Comparison of ENCODE assay signal across 19 cellular contexts in genomic region chr1:194437135-194437534, GRCh38.
DNase-seq lines count a peak whose midpoint lies in the region; ATAC-seq and TF ChIP-seq lines count a peak whose summit lies in the region.
"Had no signal": no experiment of that assay in that cellular context is flagged by ENCODE, and none has a peak within 500 bp of the region (broad histone marks: within the 10 kb centered on the region; RNA-seq: fewer than 3 reads in every experiment).

No MANE protein-coding gene starts in this region.

- peaks cover 4% of the 10 kb centered on the region for H3K9me3 Mint-ChIP-seq in activated CD4-positive, alpha-beta T cell treated with anti-CD3 and anti-CD28 coated beads, Interleukin-2, amount 10 ng/mL, durations not matched to agents 24 days and 14 days
- peaks cover 4% of the 10 kb centered on the region for H3K9me3 Mint-ChIP-seq in activated CD8-positive, alpha-beta T cell treated with anti-CD3 and anti-CD28 coated beads for 36 hours

- H3K27ac Mint-ChIP-seq in activated CD4-positive, alpha-beta T cell treated with anti-CD3 and anti-CD28 coated beads, Interleukin-2, amount 10 ng/mL, durations not matched to agents 24 days and 14 days: no peak overlapping the region
- H3K27ac Mint-ChIP-seq in activated CD8-positive, alpha-beta T cell treated with anti-CD3 and anti-CD28 coated beads for 36 hours: no peak overlapping the region
- H3K27ac Mint-ChIP-seq: B cell; CD4-positive, CD25-positive, alpha-beta regulatory T cell; CD8-positive, alpha-beta T cell; GM23338 had no signal

- no peak overlapping the region for H2BK120ac ChIP-seq in trophoblast cell (ENCODE audit: insufficient read depth, low read length, poor library complexity)

- no peak overlapping the region for H2BK12ac ChIP-seq in trophoblast cell (ENCODE audit: low read length)

- TF ChIP-seq POLR2A in adrenal gland (IDR thresholded peaks at IDR 0.05): no peak

- no peaks in the 10 kb centered on the region for H3K79me2 ChIP-seq in trophoblast cell (ENCODE audit: control insufficient read depth, insufficient read depth, low read length, poor library complexity)

- H3K79me1 ChIP-seq in trophoblast cell (ENCODE audit: low read length): no peaks in the 10 kb centered on the region

- H3K4me2 ChIP-seq in trophoblast cell (ENCODE audit: low read length): no peak overlapping the region
- H3K4me2 ChIP-seq: BLaER1, GM23338 had no signal

- H3K4me1 Mint-ChIP-seq in activated CD4-positive, alpha-beta T cell treated with anti-CD3 and anti-CD28 coated beads, Interleukin-2, amount 10 ng/mL, durations not matched to agents 24 days and 14 days: no peaks in the 10 kb centered on the region
- H3K4me1 Mint-ChIP-seq in activated CD8-positive, alpha-beta T cell treated with anti-CD3 and anti-CD28 coated beads for 36 hours (ENCODE audit: low read depth): no peaks in the 10 kb centered on the region
- H3K4me1 Mint-ChIP-seq: B cell; CD4-positive, CD25-positive, alpha-beta regulatory T cell; GM23338 had no signal

- 81 to 83% methylated on average over 2 of the region's 2 CpGs for WGBS in lung, 2 donors
- no CpG with 5 or more reads among the region's 2 CpGs for WGBS in trophoblast cell (ENCODE audit: extremely low coverage, insufficient coverage, insufficient read length)
- WGBS in adrenal gland, 4 donors: 60 to 64% (median 63%) methylated on average over 1 to 2 of the region's 2 CpGs; no CpG with 5 or more reads in 1 of the 4 donors

- H3K23ac ChIP-seq in trophoblast cell (ENCODE audit: low read length): peak overlapping the region; percentile 37

- no peak overlapping the region for H2AK5ac ChIP-seq in trophoblast cell (ENCODE audit: low read length)

- no peaks in the 10 kb centered on the region for H3K27me3 Mint-ChIP-seq in activated CD4-positive, alpha-beta T cell treated with anti-CD3 and anti-CD28 coated beads, Interleukin-2, amount 10 ng/mL, durations not matched to agents 24 days and 14 days
- peaks cover 3% of the 10 kb centered on the region for H3K27me3 Mint-ChIP-seq in activated CD8-positive, alpha-beta T cell treated with anti-CD3 and anti-CD28 coated beads for 36 hours
- H3K27me3 Mint-ChIP-seq: B cell had no signal

- H3K4me3 ChIP-seq in lung: no peak overlapping the region
- H3K4me3 ChIP-seq in trophoblast cell (ENCODE audit: low read depth, low read length): no peak overlapping the region
- no peak overlapping the region for H3K4me3 ChIP-seq in upper lobe of right lung
- H3K4me3 ChIP-seq in adrenal gland: no peak overlapping the region
- H3K4me3 ChIP-seq: BLaER1, GM23338 had no signal

- peak; percentile 11 for ATAC-seq in lung (ENCODE audit: insufficient read depth, low FRiP score)
- peak; percentile 13 for ATAC-seq in upper lobe of right lung
- ATAC-seq in activated CD8-positive, alpha-beta T cell treated with anti-CD3 and anti-CD28 coated beads for 36 hours: no peak
- ATAC-seq: CD8-positive, alpha-beta T cell; GM23338 had no signal

- H3K27me3 ChIP-seq in lung (ENCODE audit: control insufficient read depth, insufficient read depth): no peaks in the 10 kb centered on the region
- H3K27me3 ChIP-seq in trophoblast cell (ENCODE audit: insufficient read depth, low read length): no peaks in the 10 kb centered on the region
- no peaks in the 10 kb centered on the region for H3K27me3 ChIP-seq in upper lobe of right lung
- H3K27me3 ChIP-seq in adrenal gland: no peaks in the 10 kb centered on the region
- H3K27me3 ChIP-seq: BLaER1 had no signal

- TF ChIP-seq CTCF in lung (IDR thresholded peaks at IDR 0.05; ENCODE audit: control extremely low read depth, extremely low read depth): no peak
- TF ChIP-seq CTCF in upper lobe of right lung (IDR thresholded peaks at IDR 0.05): no peak
- no peak for TF ChIP-seq CTCF in adrenal gland (IDR thresholded peaks at IDR 0.05)
- no peak for TF ChIP-seq CTCF in activated CD8-positive, alpha-beta T cell treated with anti-CD3 and anti-CD28 coated beads for 36 hours (IDR thresholded peaks at IDR 0.05)

- no peak overlapping the region for H3K14ac ChIP-seq in trophoblast cell (ENCODE audit: low read length)

- no peaks in the 10 kb centered on the region for H3K36me3 ChIP-seq in lung (ENCODE audit: control insufficient read depth in 2 of 2, insufficient read depth in 2 of 2, low read length in 2 of 2)
- H3K36me3 ChIP-seq in trophoblast cell (ENCODE audit: control insufficient read depth in 1 of 2, insufficient read depth in 2 of 2, low read length in 2 of 2): no peaks in the 10 kb centered on the region
- H3K36me3 ChIP-seq in upper lobe of right lung: no peaks in the 10 kb centered on the region
- H3K36me3 ChIP-seq in adrenal gland (replicated peaks in 1 of 2): no peaks in the 10 kb centered on the region
- H3K36me3 ChIP-seq: BLaER1 had no signal

- no peak overlapping the region for H3K4ac ChIP-seq in trophoblast cell (ENCODE audit: low read depth, low read length)

- no peak overlapping the region for H4K91ac ChIP-seq in trophoblast cell (ENCODE audit: low read depth, low read length)

- H3K4me1 ChIP-seq in lung (ENCODE audit: control insufficient read depth in 2 of 2, insufficient read depth in 2 of 2, low read length in 2 of 2) (no peaks in the 10 kb centered on the region), trophoblast cell (ENCODE audit: control insufficient read depth in 1 of 2, insufficient read depth in 2 of 2, low read length in 2 of 2) (no peaks in the 10 kb centered on the region), upper lobe of right lung (no peaks in the 10 kb centered on the region), adrenal gland (replicated peaks in 1 of 2) (no peaks in the 10 kb centered on the region)
- H3K4me1 ChIP-seq: BLaER1, Caco-2 had no signal

- no peaks in the 10 kb centered on the region for H3K36me3 Mint-ChIP-seq in activated CD4-positive, alpha-beta T cell treated with anti-CD3 and anti-CD28 coated beads, Interleukin-2, amount 10 ng/mL, durations not matched to agents 24 days and 14 days (ENCODE audit: low read depth)
- no peaks in the 10 kb centered on the region for H3K36me3 Mint-ChIP-seq in activated CD8-positive, alpha-beta T cell treated with anti-CD3 and anti-CD28 coated beads for 36 hours (ENCODE audit: low read depth)
- H3K36me3 Mint-ChIP-seq: CD4-positive, CD25-positive, alpha-beta regulatory T cell; CD8-positive, alpha-beta T cell had no signal

- H4K12ac ChIP-seq in trophoblast cell (ENCODE audit: low read depth, low read length): no peak overlapping the region

- H3K18ac ChIP-seq in trophoblast cell (ENCODE audit: low read length): no peak overlapping the region

- no peak overlapping the region for H2AFZ ChIP-seq in trophoblast cell (ENCODE audit: insufficient read depth, low read length, poor library complexity)
- H2AFZ ChIP-seq: GM23338 had no signal

- POLR2A ChIA-PET in activated CD8-positive, alpha-beta T cell treated with anti-CD3 and anti-CD28 coated beads for 36 hours (lab: Charles Lee): no interaction called here

- H3K27ac ChIP-seq in lung (ENCODE audit: low read depth in 1 of 2, low read length in 1 of 2) (no peak overlapping the region), trophoblast cell (ENCODE audit: low read depth, low read length) (no peak overlapping the region), upper lobe of right lung (no peak overlapping the region), adrenal gland (no peak overlapping the region)
- H3K27ac ChIP-seq: 22Rv1, BLaER1, C4-2B had no signal

- H3K9me3 ChIP-seq in lung (ENCODE audit: control insufficient read depth in 2 of 2, insufficient read depth in 1 of 2, low read length in 1 of 2) (peaks cover 0 to 9% of the 10 kb centered on the region in 2 donors), trophoblast cell (ENCODE audit: insufficient read depth, low read depth, low read length) (peaks cover 4% of the 10 kb centered on the region), upper lobe of right lung (no peaks in the 10 kb centered on the region), adrenal gland (replicated peaks in 1 of 3) (no peaks in the 10 kb centered on the region)
- H3K9me3 ChIP-seq: BLaER1, Caco-2 had no signal

- DNase-seq in activated CD4-positive, alpha-beta T cell treated with anti-CD3 and anti-CD28 coated beads, Interleukin-2, amount 10 ng/mL, durations not matched to agents 24 days and 14 days: peak; percentile 31
- no peak for DNase-seq in activated CD4-positive, alpha-beta T cell treated with anti-CD3 and anti-CD28 coated beads, Interleukin-2, amount 50 U/mL, for 4 hours
- DNase-seq in lung (ENCODE audit: low spot score) (no peak), trophoblast cell (no peak), upper lobe of right lung (no peak), adrenal gland (no peak)
- no peak for DNase-seq in stimulated activated CD4-positive, alpha-beta T cell treated with anti-CD3 and anti-CD28 coated beads, Interleukin-2, amount 100 ng/mL, for 48 hours
- DNase-seq in activated CD8-positive, alpha-beta T cell treated with anti-CD3 and anti-CD28 coated beads for 36 hours: no peak
- DNase-seq: Caco-2; CD4-positive, CD25-positive, alpha-beta regulatory T cell; CD8-positive, alpha-beta T cell; DMS153; DND-41; HCEC 1CT had no signal

- H4K8ac ChIP-seq in trophoblast cell (ENCODE audit: low read depth, low read length): no peak overlapping the region

- CTCF ChIA-PET in activated CD8-positive, alpha-beta T cell treated with anti-CD3 and anti-CD28 coated beads for 36 hours (lab: Charles Lee): no interaction called here

- H3K4me3 Mint-ChIP-seq in activated CD4-positive, alpha-beta T cell treated with anti-CD3 and anti-CD28 coated beads, Interleukin-2, amount 10 ng/mL, durations not matched to agents 24 days and 14 days: no peak overlapping the region
- H3K4me3 Mint-ChIP-seq in activated CD8-positive, alpha-beta T cell treated with anti-CD3 and anti-CD28 coated beads for 36 hours: no peak overlapping the region
- H3K4me3 Mint-ChIP-seq: B cell; CD4-positive, CD25-positive, alpha-beta regulatory T cell; CD8-positive, alpha-beta T cell; GM23338 had no signal

- H2BK5ac ChIP-seq in trophoblast cell (ENCODE audit: low read depth, low read length, poor library complexity): no peak overlapping the region

- H3K9ac ChIP-seq in trophoblast cell (ENCODE audit: low read length): no peak overlapping the region
- H3K9ac ChIP-seq: BLaER1 had no signal

- intact Hi-C loops in activated CD4-positive, alpha-beta T cell treated with anti-CD3 and anti-CD28 coated beads, Interleukin-2, amount 10 ng/mL, durations not matched to agents 24 days and 14 days (cut with micrococcal nuclease): no loop called here
- intact Hi-C loops in upper lobe of right lung (cut with DNase I): no loop called here
- intact Hi-C loops in adrenal gland (cut with DNase I): no loop called here
- intact Hi-C loops in activated CD8-positive, alpha-beta T cell treated with anti-CD3 and anti-CD28 coated beads for 36 hours (cut with micrococcal nuclease): no loop called here
